ENCODE assay signal across 18 cellular contexts in genomic region chr18:50707841-50708240, GRCh38.
DNase-seq lines count a peak whose midpoint lies in the region; ATAC-seq and TF ChIP-seq lines count a peak whose summit lies in the region.
"Had no signal": no experiment of that assay in that cellular context is flagged by ENCODE, and none has a peak within 500 bp of the region (broad histone marks: within the 10 kb centered on the region; RNA-seq: fewer than 3 reads in every experiment).

No MANE protein-coding gene starts in this region.

- DNase-seq in MCF 10A (ENCODE audit: unreplicated experiment) (peak; percentile 51), mammary epithelial cell (no peak), adipocyte (ENCODE audit: low read depth) (peak; percentile 50), iris pigment epithelial cell (ENCODE audit: low read depth) (peak; percentile 28), upper lobe of right lung (no peak), H7 (no peak)
- no peak for DNase-seq in natural killer cell treated with Interleukin-12 subunit alpha and Interleukin-12 subunit beta and Interleukin-15 and Interleukin-18, amount 100 ng/mL, for 72 hours (ENCODE audit: low spot score)
- DNase-seq: activated CD4-positive, alpha-beta memory T cell treated with anti-CD3 and anti-CD28 coated beads, Interleukin-2, amount 10 ng/mL, durations not matched to agents 7 days and 5 days; activated T-cell treated with anti-CD3 and anti-CD28 coated beads, Interleukin-2, amount 50 U/mL, for 4 hours; NCI-H524; Peyer's patch; stimulated activated naive CD8-positive, alpha-beta T cell treated with anti-CD3 and anti-CD28 coated beads, Interleukin-15, Interleukin-2, amounts not matched to agents 100 U/mL and 50 U/mL, for 24 hours; SW 1271 had no signal

- H3K27ac Mint-ChIP-seq in MCF 10A (ENCODE audit: low read depth, unreplicated experiment): no peak overlapping the region
- no peak overlapping the region for H3K27ac Mint-ChIP-seq in natural killer cell treated with Interleukin-12 subunit alpha and Interleukin-12 subunit beta and Interleukin-15 and Interleukin-18, amount 100 ng/mL, for 72 hours
- H3K27ac Mint-ChIP-seq: activated CD4-positive, alpha-beta memory T cell treated with anti-CD3 and anti-CD28 coated beads, Interleukin-2, amount 10 ng/mL, durations not matched to agents 7 days and 5 days; activated naive CD8-positive, alpha-beta T cell; progenitor cell of endocrine pancreas had no signal

- H3K4me1 ChIP-seq in mammary epithelial cell (ENCODE audit: insufficient read depth, low read length) (no peaks in the 10 kb centered on the region), adipocyte (ENCODE audit: control insufficient read depth, insufficient read depth, low read length) (no peaks in the 10 kb centered on the region), upper lobe of right lung (no peaks in the 10 kb centered on the region)
- H3K4me1 ChIP-seq: breast epithelium, Peyer's patch, vagina had no signal

- intact Hi-C loops in MCF 10A (cut with micrococcal nuclease): no loop called here
- intact Hi-C loops in mammary epithelial cell (cut with micrococcal nuclease): no loop called here
- intact Hi-C loops in upper lobe of right lung (cut with DNase I): no loop called here

- H3K9me3 ChIP-seq in mammary epithelial cell (replicated peaks; ENCODE audit: insufficient read depth, low read length): no peaks in the 10 kb centered on the region
- H3K9me3 ChIP-seq in adipocyte (ENCODE audit: control insufficient read depth, low read length): no peaks in the 10 kb centered on the region
- no peaks in the 10 kb centered on the region for H3K9me3 ChIP-seq in upper lobe of right lung
- H3K9me3 ChIP-seq: breast epithelium, Peyer's patch, vagina had no signal

- H3K27me3 ChIP-seq in mammary epithelial cell (ENCODE audit: insufficient read depth, low read length) (no peaks in the 10 kb centered on the region), adipocyte (replicated peaks; ENCODE audit: control insufficient read depth, insufficient read depth, low read length) (peaks cover 23% of the 10 kb centered on the region), upper lobe of right lung (no peaks in the 10 kb centered on the region), H7 (ENCODE audit: control insufficient read depth, insufficient read depth, low read length) (no peaks in the 10 kb centered on the region)
- H3K27me3 ChIP-seq: breast epithelium, Peyer's patch, vagina had no signal

- H3K9ac ChIP-seq in mammary epithelial cell (ENCODE audit: insufficient read depth, low read length) (no peak overlapping the region), adipocyte (ENCODE audit: low read length) (no peak overlapping the region)

- no peak overlapping the region for H3K27ac ChIP-seq in mammary epithelial cell (ENCODE audit: insufficient read depth, low read depth, low read length)
- H3K27ac ChIP-seq in upper lobe of right lung: no peak overlapping the region
- H3K27ac ChIP-seq: Peyer's patch, vagina had no signal

- H3K4me2 ChIP-seq in mammary epithelial cell (ENCODE audit: insufficient read depth, low read depth, low read length): no peak overlapping the region

- H3K36me3 ChIP-seq in mammary epithelial cell (ENCODE audit: insufficient read depth, low read length) (no peaks in the 10 kb centered on the region), adipocyte (ENCODE audit: control insufficient read depth, insufficient read depth, low read length, severe bottlenecking) (no peaks in the 10 kb centered on the region), upper lobe of right lung (no peaks in the 10 kb centered on the region), H7 (replicated peaks; ENCODE audit: control insufficient read depth, insufficient read depth, low read length) (no peaks in the 10 kb centered on the region)
- H3K36me3 ChIP-seq: breast epithelium, Peyer's patch, vagina had no signal

- CTCF ChIA-PET in MCF 10A (lab: Yijun Ruan, JAX): no interaction called here
- CTCF ChIA-PET in mammary epithelial cell (lab: Charles Lee; ENCODE audit: low non-redundant PET): no interaction called here

- H3K79me2 ChIP-seq in mammary epithelial cell (ENCODE audit: insufficient read depth, low read length): no peaks in the 10 kb centered on the region

- H4K20me1 ChIP-seq in mammary epithelial cell (ENCODE audit: insufficient read depth, low read length): no peaks in the 10 kb centered on the region

- 79% methylated on average over 5 of the region's 5 CpGs for WGBS in mammary epithelial cell (ENCODE audit: low coverage, missing lambda C conversion rate)

- no TSS peak for BruUV-seq in MCF 10A (replicated peaks; lab: Mats Ljungman, UMichigan)
- no TSS peak for BruUV-seq in mammary epithelial cell (replicated peaks; lab: Mats Ljungman, UMichigan)

- TF ChIP-seq CTCF in MCF 10A (IDR thresholded peaks at IDR 0.05; ENCODE audit: unreplicated experiment) (no peak), mammary epithelial cell (conservative IDR thresholded peaks at IDR 0.05 in 1 of 2, IDR thresholded peaks at IDR 0.05 in 1 of 2; ENCODE audit: extremely low read depth in 1 of 2, insufficient read depth in 1 of 2, low read depth in 1 of 2, low read length in 2 of 2) (no peak), upper lobe of right lung (IDR thresholded peaks at IDR 0.05) (no peak)

- peak; percentile 41 for ATAC-seq in upper lobe of right lung
- ATAC-seq in natural killer cell treated with Interleukin-12 subunit alpha and Interleukin-12 subunit beta and Interleukin-15 and Interleukin-18, amount 100 ng/mL, for 72 hours: no peak
- ATAC-seq in HG02973 (IDR thresholded peaks at IDR 0.05; ENCODE audit: unreplicated experiment): no peak
- ATAC-seq: activated T-cell treated with anti-CD3 and anti-CD28 coated beads, Interleukin-2, amount 50 U/mL, for 4 hours; stimulated activated naive CD8-positive, alpha-beta T cell treated with anti-CD3 and anti-CD28 coated beads, Interleukin-15, Interleukin-2, amounts not matched to agents 100 U/mL and 50 U/mL, for 24 hours had no signal

- H3K4me1 Mint-ChIP-seq in MCF 10A (ENCODE audit: insufficient read depth, unreplicated experiment): no peaks in the 10 kb centered on the region
- H3K4me1 Mint-ChIP-seq in natural killer cell treated with Interleukin-12 subunit alpha and Interleukin-12 subunit beta and Interleukin-15 and Interleukin-18, amount 100 ng/mL, for 72 hours (ENCODE audit: low read depth in 2 of 2): no peaks in the 10 kb centered on the region
- H3K4me1 Mint-ChIP-seq: activated CD4-positive, alpha-beta memory T cell treated with anti-CD3 and anti-CD28 coated beads, Interleukin-2, amount 10 ng/mL, durations not matched to agents 7 days and 5 days had no signal

- dilution Hi-C loops in mammary epithelial cell (cut with HindIII; ENCODE audit: low sequenced_read_pairs): no loop called here

- no peak overlapping the region for H2AFZ ChIP-seq in mammary epithelial cell (ENCODE audit: low read depth, low read length)

- no peak overlapping the region for H3K4me3 ChIP-seq in mammary epithelial cell (replicated peaks in 1 of 3; ENCODE audit: insufficient read depth in 1 of 3, low read depth in 2 of 3, low read length in 3 of 3)
- H3K4me3 ChIP-seq in adipocyte (ENCODE audit: low read length): no peak overlapping the region
- no peak overlapping the region for H3K4me3 ChIP-seq in upper lobe of right lung
- H3K4me3 ChIP-seq in H7 (ENCODE audit: insufficient read depth, low read depth, low read length): no peak overlapping the region
- H3K4me3 ChIP-seq: breast epithelium, Peyer's patch, vagina had no signal

- POLR2A ChIA-PET in MCF 10A (lab: Yijun Ruan, JAX): interaction anchor here (0.6 kb wide), 1 partner anchor 126 kb away, joined by 3 read pairs; no protein-coding TSS in a partner anchor

- H3K36me3 Mint-ChIP-seq in MCF 10A (ENCODE audit: insufficient read depth, unreplicated experiment): no peaks in the 10 kb centered on the region
- no peaks in the 10 kb centered on the region for H3K36me3 Mint-ChIP-seq in natural killer cell treated with Interleukin-12 subunit alpha and Interleukin-12 subunit beta and Interleukin-15 and Interleukin-18, amount 100 ng/mL, for 72 hours
- H3K36me3 Mint-ChIP-seq: activated naive CD8-positive, alpha-beta T cell had no signal

- H3K27me3 Mint-ChIP-seq in MCF 10A (ENCODE audit: insufficient read depth, unreplicated experiment): peaks cover 16% of the 10 kb centered on the region
- H3K27me3 Mint-ChIP-seq in natural killer cell treated with Interleukin-12 subunit alpha and Interleukin-12 subunit beta and Interleukin-15 and Interleukin-18, amount 100 ng/mL, for 72 hours: peaks cover 0 to 5% of the 10 kb centered on the region in 2 donors
- H3K27me3 Mint-ChIP-seq: activated naive CD8-positive, alpha-beta T cell; progenitor cell of endocrine pancreas had no signal

- H3K9me3 Mint-ChIP-seq in MCF 10A (ENCODE audit: unreplicated experiment): no peaks in the 10 kb centered on the region
- H3K9me3 Mint-ChIP-seq in natural killer cell treated with Interleukin-12 subunit alpha and Interleukin-12 subunit beta and Interleukin-15 and Interleukin-18, amount 100 ng/mL, for 72 hours: no peaks in the 10 kb centered on the region
- H3K9me3 Mint-ChIP-seq: activated CD4-positive, alpha-beta memory T cell treated with anti-CD3 and anti-CD28 coated beads, Interleukin-2, amount 10 ng/mL, durations not matched to agents 7 days and 5 days; activated T-cell treated with anti-CD3 and anti-CD28 coated beads, Interleukin-2, amount 50 U/mL, for 4 hours had no signal

- in situ Hi-C loops in mammary epithelial cell (cut with MboI; ENCODE audit: low sequenced_read_pairs in 2 of 2): no loop called here

- H3K4me3 Mint-ChIP-seq in MCF 10A (ENCODE audit: unreplicated experiment): no peak overlapping the region
- H3K4me3 Mint-ChIP-seq in natural killer cell treated with Interleukin-12 subunit alpha and Interleukin-12 subunit beta and Interleukin-15 and Interleukin-18, amount 100 ng/mL, for 72 hours: no peak overlapping the region
- H3K4me3 Mint-ChIP-seq: activated CD4-positive, alpha-beta memory T cell treated with anti-CD3 and anti-CD28 coated beads, Interleukin-2, amount 10 ng/mL, durations not matched to agents 7 days and 5 days; activated naive CD8-positive, alpha-beta T cell; activated T-cell treated with anti-CD3 and anti-CD28 coated beads, Interleukin-2, amount 50 U/mL, for 4 hours had no signal

Comparison
In these comparisons a context has a peak if more than half of its experiments do, and no peak if none do; other contexts are left out.
1. DNase-seq: peak in MCF 10A (single experiment), adipocyte (single experiment) and iris pigment epithelial cell (single experiment); none in mammary epithelial cell (single experiment), upper lobe of right lung (single experiment), natural killer cell treated with Interleukin-12 subunit alpha and Interleukin-12 subunit beta and Interleukin-15 and Interleukin-18, amount 100 ng/mL, for 72 hours (single experiment) and H7 (single experiment).